Comparison of ENCODE assay signal across 8 cellular contexts in genomic region chr22:31106651-31107205, GRCh38. TPM values are rescaled to one million over a fixed set of nuclear protein-coding genes. Genes with fewer than 3 reads are reported as not detected.
A peak's percentile ranks its signal among the peaks of the same experiment; 100 is the strongest.
DNase-seq lines count a peak whose midpoint lies in the region; ATAC-seq, FAIRE-seq and TF ChIP-seq lines count a peak whose summit lies in the region.

No MANE protein-coding gene starts in this region.

- no TSS peak for BruUV-seq in mammary epithelial cell (replicated peaks; lab: Mats Ljungman, UMichigan)

- H4K20me1 ChIP-seq in mammary epithelial cell (ENCODE audit: insufficient read depth, low read length) = no peaks in the 10 kb centered on the region

- H3K27me3 Mint-ChIP-seq in activated CD4-positive, alpha-beta T cell treated with anti-CD3 and anti-CD28 coated beads, Interleukin-2, amount 10 ng/mL, durations not matched to agents 24 days and 14 days = peaks cover 2% of the 10 kb centered on the region

- no peaks in the 10 kb centered on the region for H3K27me3 ChIP-seq in mammary epithelial cell (ENCODE audit: insufficient read depth, low read length)
- no peaks in the 10 kb centered on the region for H3K27me3 ChIP-seq in right lobe of liver
- no peaks in the 10 kb centered on the region for H3K27me3 ChIP-seq in tibial nerve

- H3K36me3 ChIP-seq in mammary epithelial cell (ENCODE audit: insufficient read depth, low read length) (peaks cover 12% of the 10 kb centered on the region), right lobe of liver (no peaks in the 10 kb centered on the region), tibial nerve (peaks cover 0 to 36% (median 3%) of the 10 kb centered on the region in 3 donors)

- H3K4me1 Mint-ChIP-seq in activated CD4-positive, alpha-beta T cell treated with anti-CD3 and anti-CD28 coated beads, Interleukin-2, amount 10 ng/mL, durations not matched to agents 24 days and 14 days = peaks cover 12% of the 10 kb centered on the region

- H3K4me1 ChIP-seq in mammary epithelial cell (ENCODE audit: insufficient read depth, low read length) (peaks cover 7% of the 10 kb centered on the region), right lobe of liver (peaks cover 0 to 7% (median 0%) of the 10 kb centered on the region in 4 donors), tibial nerve (peaks cover 0 to 61% (median 32%) of the 10 kb centered on the region in 4 donors)

- H2AFZ ChIP-seq in mammary epithelial cell (ENCODE audit: low read depth, low read length) = peak overlapping the region; percentile 91

- peak overlapping the region; percentile 64 for H3K9ac ChIP-seq in mammary epithelial cell (ENCODE audit: insufficient read depth, low read length)

- CTCF ChIA-PET in mammary epithelial cell (lab: Charles Lee; ENCODE audit: low non-redundant PET) = interaction anchor here (0.5 to 1.1 kb wide), 21 partner anchors 7 to 1884 kb away, joined by 3 to 12 read pairs (median 4); partner anchors contain the start of gene SMTN

- H3K27ac Mint-ChIP-seq in activated CD4-positive, alpha-beta T cell treated with anti-CD3 and anti-CD28 coated beads, Interleukin-2, amount 10 ng/mL, durations not matched to agents 24 days and 14 days = peak overlapping the region; percentile 55

- H3K9me3 Mint-ChIP-seq in activated CD4-positive, alpha-beta T cell treated with anti-CD3 and anti-CD28 coated beads, Interleukin-2, amount 10 ng/mL, durations not matched to agents 24 days and 14 days = no peaks in the 10 kb centered on the region

- peak overlapping the region; percentile 87 for H3K4me3 Mint-ChIP-seq in activated CD4-positive, alpha-beta T cell treated with anti-CD3 and anti-CD28 coated beads, Interleukin-2, amount 10 ng/mL, durations not matched to agents 24 days and 14 days

- dilution Hi-C loops in mammary epithelial cell (cut with HindIII; ENCODE audit: low sequenced_read_pairs) = no loop called here

- TF ChIP-seq CTCF in mammary epithelial cell (conservative IDR thresholded peaks at IDR 0.05 in 1 of 2, IDR thresholded peaks at IDR 0.05 in 1 of 2; ENCODE audit: extremely low read depth in 1 of 2, insufficient read depth in 1 of 2, low read depth in 1 of 2, low read length in 2 of 2) = no peak
- TF ChIP-seq CTCF in right lobe of liver (IDR thresholded peaks at IDR 0.05) = no peak
- TF ChIP-seq CTCF in tibial nerve (IDR thresholded peaks at IDR 0.05) = no peak

- H3K9me3 ChIP-seq in mammary epithelial cell (replicated peaks; ENCODE audit: insufficient read depth, low read length) (no peaks in the 10 kb centered on the region), right lobe of liver (no peaks in the 10 kb centered on the region), tibial nerve (no peaks in the 10 kb centered on the region)

- no peak for DNase-seq in activated CD4-positive, alpha-beta T cell treated with anti-CD3 and anti-CD28 coated beads, Interleukin-2, amount 10 ng/mL, durations not matched to agents 24 days and 14 days
- DNase-seq in activated CD4-positive, alpha-beta T cell treated with anti-CD3 and anti-CD28 coated beads, Interleukin-2, amount 50 U/mL, for 1 hour = no peak
- DNase-seq in mammary epithelial cell (peak; percentile 46), right lobe of liver (peak in 1 of 3 donors; percentile 51), tibial nerve (ENCODE audit: low spot score in 2 of 2) (peak in 1 of 2 donors; percentile 44), H54 (ENCODE audit: insufficient read length, low spot score) (no peak)

- H3K27ac ChIP-seq in mammary epithelial cell (ENCODE audit: insufficient read depth, low read depth, low read length) = peak overlapping the region; percentile 82
- H3K27ac ChIP-seq in right lobe of liver = peak overlapping the region; percentile 64 to 87 (median 69)
- peak overlapping the region; percentile 90 to 98 (median 93) for H3K27ac ChIP-seq in tibial nerve

- TF ChIP-seq POLR2A in right lobe of liver (IDR thresholded peaks at IDR 0.05) (no peak), tibial nerve (IDR thresholded peaks at IDR 0.05) (no peak), H54 (IDR thresholded peaks at IDR 0.05; ENCODE audit: low read depth, low read length) (no peak)

- H3K4me2 ChIP-seq in mammary epithelial cell (ENCODE audit: insufficient read depth, low read depth, low read length) = peak overlapping the region; percentile 98

- in situ Hi-C loops in mammary epithelial cell (cut with MboI; ENCODE audit: low sequenced_read_pairs in 2 of 2) = no loop called here

- 17% methylated on average over 14 of the region's 18 CpGs for WGBS in mammary epithelial cell (ENCODE audit: low coverage, missing lambda C conversion rate)
- WGBS in right lobe of liver (ENCODE audit: insufficient coverage, low coverage, low lambda C conversion rate, missing lambda C conversion rate) = 63% methylated on average over 13 of the region's 18 CpGs
- 25 to 39% methylated on average over 18 of the region's 18 CpGs for WGBS in tibial nerve, 2 donors

- no peak for FAIRE-seq in H54 (lab: Jason Lieb, UNC)

- TF ChIP-seq EP300 in tibial nerve (IDR thresholded peaks at IDR 0.05) = no peak

- no peaks in the 10 kb centered on the region for H3K79me2 ChIP-seq in mammary epithelial cell (ENCODE audit: insufficient read depth, low read length)

- no peaks in the 10 kb centered on the region for H3K36me3 Mint-ChIP-seq in activated CD4-positive, alpha-beta T cell treated with anti-CD3 and anti-CD28 coated beads, Interleukin-2, amount 10 ng/mL, durations not matched to agents 24 days and 14 days (ENCODE audit: low read depth)

- intact Hi-C loops in activated CD4-positive, alpha-beta T cell treated with anti-CD3 and anti-CD28 coated beads, Interleukin-2, amount 10 ng/mL, durations not matched to agents 24 days and 14 days (cut with micrococcal nuclease) = loop anchor here (1.0 kb wide), 3 partner anchors 22 to 241 kb away; no protein-coding TSS in a partner anchor
- intact Hi-C loops in mammary epithelial cell (cut with micrococcal nuclease) (loop anchor here (1.0 to 5.0 kb wide), 6 partner anchors 43 to 296 kb away; partner anchors contain the start of gene LIMK2), right lobe of liver (cut with DNase I) (no loop called here)

- H3K4me3 ChIP-seq in mammary epithelial cell (replicated peaks in 1 of 3; ENCODE audit: insufficient read depth in 1 of 3, low read depth in 2 of 3, low read length in 3 of 3) = peak overlapping the region; percentile 66 to 77 (median 67)
- peak overlapping the region; percentile 35 to 54 (median 47) for H3K4me3 ChIP-seq in right lobe of liver
- peak overlapping the region; percentile 73 to 88 (median 80) for H3K4me3 ChIP-seq in tibial nerve

- peak; percentile 3 to 9 (median 4) for ATAC-seq in right lobe of liver
- no peak for ATAC-seq in activated CD4-positive, CD25-positive, alpha-beta regulatory T cell treated with anti-CD3 and anti-CD28 coated beads, Interleukin-2, amount 50 U/mL, for 24 hours
- ATAC-seq in GM19455 (IDR thresholded peaks at IDR 0.05; ENCODE audit: unreplicated experiment) = no peak

RNA-seq across cellular contexts. Expression of gene SELENOM, which starts 0.6 kb away (rescaled TPM):
- 7.4 and 8.2 TPM in 2 replicates for total RNA-seq in activated CD4-positive, alpha-beta T cell treated with anti-CD3 and anti-CD28 coated beads, Interleukin-2, amount 10 ng/mL, durations not matched to agents 24 days and 14 days
- total RNA-seq in mammary epithelial cell = 10 to 100 TPM; 24.6 to 38.7 TPM
- polyA plus RNA-seq in mammary epithelial cell = 21.8 TPM
- polyA minus RNA-seq in mammary epithelial cell = 4.7 TPM
- total RNA-seq in right lobe of liver = 10 to 100 TPM in 3 of 6 experiments, 1 to 10 TPM in 3; 4.7 to 52.0 (median 9.4) TPM
- 100 to 1,000 TPM; 591 to 706 (median 650) TPM for total RNA-seq in tibial nerve

RNA-seq across cellular contexts. Expression of gene INPP5J, which starts 16.0 kb away (rescaled TPM):
- 0.07 and 0.26 TPM in 2 replicates for total RNA-seq in activated CD4-positive, alpha-beta T cell treated with anti-CD3 and anti-CD28 coated beads, Interleukin-2, amount 10 ng/mL, durations not matched to agents 24 days and 14 days
- total RNA-seq in mammary epithelial cell = 1 to 10 TPM in 1 of 2 donors, under 1 TPM in 1; 0.50 to 2.7 TPM
- 0.37 TPM for polyA plus RNA-seq in mammary epithelial cell
- polyA minus RNA-seq in mammary epithelial cell = 2.4 TPM
- under 1 TPM in 4 of 6 experiments, not detected in 2; 0.12 to 0.49 (median 0.26) TPM for total RNA-seq in right lobe of liver
- total RNA-seq in tibial nerve = 1 to 10 TPM in 1 of 4 donors, under 1 TPM in 3; 0.20 to 1.0 (median 0.67) TPM

RNA-seq across cellular contexts. Expression of gene SMTN, which starts 25.6 kb away (rescaled TPM):
- 13.9 and 17.9 TPM in 2 replicates for total RNA-seq in activated CD4-positive, alpha-beta T cell treated with anti-CD3 and anti-CD28 coated beads, Interleukin-2, amount 10 ng/mL, durations not matched to agents 24 days and 14 days
- 100 to 1,000 TPM in 1 of 2 donors, 10 to 100 TPM in 1; 79.9 to 363 TPM for total RNA-seq in mammary epithelial cell
- polyA plus RNA-seq in mammary epithelial cell = 138 TPM
- 148 TPM for polyA minus RNA-seq in mammary epithelial cell
- total RNA-seq in right lobe of liver = 10 to 100 TPM; 16.9 to 54.1 (median 24.3) TPM
- 100 to 1,000 TPM; 173 to 294 (median 253) TPM for total RNA-seq in tibial nerve

RNA-seq across cellular contexts. Expression of gene PLA2G3, which starts 33.6 kb away (rescaled TPM):
- total RNA-seq in activated CD4-positive, alpha-beta T cell treated with anti-CD3 and anti-CD28 coated beads, Interleukin-2, amount 10 ng/mL, durations not matched to agents 24 days and 14 days = not detected in 2 replicates
- total RNA-seq in mammary epithelial cell = not detected
- not detected for polyA plus RNA-seq in mammary epithelial cell
- polyA minus RNA-seq in mammary epithelial cell = not detected
- not detected for total RNA-seq in right lobe of liver
- not detected for total RNA-seq in tibial nerve

RNA-seq across cellular contexts. Expression of gene RNF185, which starts 53.3 kb away (rescaled TPM):
- total RNA-seq in activated CD4-positive, alpha-beta T cell treated with anti-CD3 and anti-CD28 coated beads, Interleukin-2, amount 10 ng/mL, durations not matched to agents 24 days and 14 days = 17.0 and 19.4 TPM in 2 replicates
- 10 to 100 TPM; 29.2 to 47.3 TPM for total RNA-seq in mammary epithelial cell
- polyA plus RNA-seq in mammary epithelial cell = 26.3 TPM
- 18.2 TPM for polyA minus RNA-seq in mammary epithelial cell
- 10 to 100 TPM; 28.7 to 40.8 (median 37.4) TPM for total RNA-seq in right lobe of liver
- 10 to 100 TPM; 34.5 to 44.4 (median 38.8) TPM for total RNA-seq in tibial nerve

Comparison
In these comparisons a context has a peak if more than half of its experiments do, and no peak if none do; other contexts are left out.
1. ATAC-seq: peak in right lobe of liver (4 of 4); none in activated CD4-positive, CD25-positive, alpha-beta regulatory T cell treated with anti-CD3 and anti-CD28 coated beads, Interleukin-2, amount 50 U/mL, for 24 hours (0 of 2) and GM19455 (single experiment).
2. RNA of gene SELENOM, which starts 0.6 kb away (total RNA-seq): 591 to 706 TPM in tibial nerve; 24.6 to 38.7 TPM in mammary epithelial cell, 4.7 to 52.0 TPM in right lobe of liver and 7.4 to 8.2 TPM in activated CD4-positive, alpha-beta T cell treated with anti-CD3 and anti-CD28 coated beads, Interleukin-2, amount 10 ng/mL, durations not matched to agents 24 days and 14 days; every median in the first group is over 10 times any median in the second.
3. intact Hi-C loops: an anchor here in activated CD4-positive, alpha-beta T cell treated with anti-CD3 and anti-CD28 coated beads, Interleukin-2, amount 10 ng/mL, durations not matched to agents 24 days and 14 days (1.0 kb wide) and mammary epithelial cell (1.0 to 5.0 kb wide); none called in right lobe of liver.
4. Peak in every context shown above with its lines, with median percentiles within 50 percentile points of each other: H3K27ac ChIP-seq and H3K4me3 ChIP-seq.